1 cellular context compared by ENCODE assay signal in the genomic region with DNA sequence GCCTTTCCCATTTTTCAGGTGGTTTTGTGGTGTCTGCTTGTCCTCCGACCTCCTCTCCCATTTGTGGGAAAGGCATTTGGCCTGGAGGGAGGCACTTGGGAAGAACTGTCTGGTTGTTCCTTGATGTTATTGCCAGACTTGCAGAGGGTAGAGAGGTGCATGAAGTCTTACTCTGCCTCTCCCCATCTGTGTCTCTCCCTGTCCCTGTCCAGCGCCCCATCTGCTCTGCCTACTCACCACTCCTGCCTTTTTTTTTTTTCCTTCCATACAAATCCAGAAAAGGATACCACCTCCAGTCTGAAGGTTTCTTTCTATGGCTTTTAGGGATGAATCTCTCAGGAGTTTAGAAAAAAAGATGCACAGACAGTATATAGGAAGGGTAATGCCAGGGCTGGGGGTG.
TF ChIP-seq lines count a peak whose summit lies in the region.

No MANE protein-coding gene starts in this region.

TF ChIP-seq in HEK293, 187 proteins besides CTCF, POLR2A, EP300 and RAD21 (continued from another document):
- TF ChIP-seq, protein P1, sequence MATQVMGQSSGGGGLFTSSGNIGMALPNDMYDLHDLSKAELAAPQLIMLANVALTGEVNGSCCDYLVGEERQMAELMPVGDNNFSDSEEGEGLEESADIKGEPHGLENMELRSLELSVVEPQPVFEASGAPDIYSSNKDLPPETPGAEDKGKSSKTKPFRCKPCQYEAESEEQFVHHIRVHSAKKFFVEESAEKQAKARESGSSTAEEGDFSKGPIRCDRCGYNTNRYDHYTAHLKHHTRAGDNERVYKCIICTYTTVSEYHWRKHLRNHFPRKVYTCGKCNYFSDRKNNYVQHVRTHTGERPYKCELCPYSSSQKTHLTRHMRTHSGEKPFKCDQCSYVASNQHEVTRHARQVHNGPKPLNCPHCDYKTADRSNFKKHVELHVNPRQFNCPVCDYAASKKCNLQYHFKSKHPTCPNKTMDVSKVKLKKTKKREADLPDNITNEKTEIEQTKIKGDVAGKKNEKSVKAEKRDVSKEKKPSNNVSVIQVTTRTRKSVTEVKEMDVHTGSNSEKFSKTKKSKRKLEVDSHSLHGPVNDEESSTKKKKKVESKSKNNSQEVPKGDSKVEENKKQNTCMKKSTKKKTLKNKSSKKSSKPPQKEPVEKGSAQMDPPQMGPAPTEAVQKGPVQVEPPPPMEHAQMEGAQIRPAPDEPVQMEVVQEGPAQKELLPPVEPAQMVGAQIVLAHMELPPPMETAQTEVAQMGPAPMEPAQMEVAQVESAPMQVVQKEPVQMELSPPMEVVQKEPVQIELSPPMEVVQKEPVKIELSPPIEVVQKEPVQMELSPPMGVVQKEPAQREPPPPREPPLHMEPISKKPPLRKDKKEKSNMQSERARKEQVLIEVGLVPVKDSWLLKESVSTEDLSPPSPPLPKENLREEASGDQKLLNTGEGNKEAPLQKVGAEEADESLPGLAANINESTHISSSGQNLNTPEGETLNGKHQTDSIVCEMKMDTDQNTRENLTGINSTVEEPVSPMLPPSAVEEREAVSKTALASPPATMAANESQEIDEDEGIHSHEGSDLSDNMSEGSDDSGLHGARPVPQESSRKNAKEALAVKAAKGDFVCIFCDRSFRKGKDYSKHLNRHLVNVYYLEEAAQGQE (tag by site-specific recombination; IDR thresholded peaks at IDR 0.05) = peak; percentile 86
- no peak for TF ChIP-seq ZNF626 (tag by site-specific recombination; IDR thresholded peaks at IDR 0.05)
